Comparison of ENCODE assay signal across 8 cellular contexts in the genomic region with DNA sequence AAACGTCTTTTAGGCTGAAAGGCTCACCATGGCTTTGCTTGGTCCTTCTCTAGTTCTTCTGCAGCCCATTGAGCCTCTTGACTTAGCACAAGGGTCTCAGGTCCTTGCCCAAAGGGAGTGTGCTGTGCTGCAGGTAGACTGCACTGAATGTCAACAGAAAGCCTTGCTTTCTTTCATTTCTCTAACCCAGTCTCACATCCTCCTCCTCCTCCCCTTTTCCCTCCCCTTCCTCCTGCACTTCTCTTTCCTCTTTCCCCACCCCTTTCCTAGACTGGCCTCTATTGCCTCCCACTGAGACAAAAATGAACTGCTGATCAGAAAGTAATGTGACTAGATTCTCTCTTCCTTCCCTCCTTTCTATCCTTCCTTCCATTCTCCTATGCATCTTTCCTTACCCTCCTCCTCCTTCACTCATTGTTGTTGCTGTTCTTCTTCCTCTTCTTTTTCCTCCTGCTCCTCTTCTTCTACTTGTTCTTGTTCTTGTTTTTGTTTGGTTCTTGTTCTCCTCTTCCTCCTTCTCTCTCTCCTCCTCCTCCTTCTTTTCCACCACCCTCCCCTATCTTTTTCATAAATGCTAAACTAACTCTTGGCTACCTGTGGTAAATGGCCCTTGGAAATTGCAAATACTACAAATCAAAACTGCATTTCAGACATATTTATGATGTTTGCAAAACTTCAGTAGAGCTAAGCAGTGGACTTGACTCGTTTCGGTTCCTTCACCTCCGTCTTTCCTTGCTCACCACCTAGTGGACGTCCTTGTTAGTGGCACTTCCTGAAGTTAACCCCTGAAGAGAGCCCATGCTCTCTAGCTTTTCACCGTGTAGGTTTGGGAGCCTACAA. TPM values are rescaled to one million over a fixed set of nuclear protein-coding genes. Genes with fewer than 3 reads are reported as not detected.
DNase-seq lines count a peak whose midpoint lies in the region; ATAC-seq, FAIRE-seq and TF ChIP-seq lines count a peak whose summit lies in the region.

A gene (minus strand): TSS at position 152 of the 840 bp plus-strand sequence. CDS start 122 bp downstream, at position 30.

- DNase-seq in AG04450 (ENCODE audit: low read depth, low spot score) (peak; percentile 26), NCI-H2081 treated with DMSO at 0.1 percent for 48 hours (lab: John Stamatoyannopoulos, UW) (peak; percentile 23), breast epithelium (ENCODE audit: low spot score in 2 of 2) (peak in 1 of 2 donors; percentile 27)
- DNase-seq in stimulated activated CD4-positive, alpha-beta T cell treated with anti-CD3 and anti-CD28 coated beads, Interleukin-15, amount 100 ng/mL, for 1 hour (ENCODE audit: low read depth in 1 of 2, low spot score in 1 of 2), result peak; percentile 32 to 42

- no peak for TF ChIP-seq POLR2A in breast epithelium (IDR thresholded peaks at IDR 0.05)

- H3K4me3 ChIP-seq in AG04450 (ENCODE audit: low read depth, low read length) (peak within 1 kb of the TSS; percentile 42), breast epithelium (peak within 1 kb of the TSS in 2 of 3 donors; percentile 34 to 40)

- H3K27me3 ChIP-seq in AG04450 (ENCODE audit: control insufficient read depth, insufficient read depth, low read length) (no peaks in the 10 kb centered on the region), breast epithelium (no peaks in the 10 kb centered on the region)

- no peaks in the 10 kb centered on the region for H3K4me1 ChIP-seq in breast epithelium

- no peaks in the 10 kb centered on the region for H3K36me3 ChIP-seq in breast epithelium

- FAIRE-seq in TTC549 (lab: Jason Lieb, UNC), result peak; percentile 90
- peak; percentile 92 for FAIRE-seq in islet of Langerhans (lab: Jason Lieb, UNC)

- POLR2A ChIA-PET in AG04450 (lab: Yijun Ruan, JAX), result no interaction called here

- intact Hi-C loops in breast epithelium (cut with DNase I; ENCODE audit: low total_unique reads), result no loop called here

- no peaks in the 10 kb centered on the region for H3K9me3 ChIP-seq in AG04450 (ENCODE audit: control insufficient read depth, insufficient read depth, low read length)
- peaks cover 0 to 8% of the 10 kb centered on the region in 2 donors for H3K9me3 ChIP-seq in breast epithelium

- H3K27ac ChIP-seq in AG04450 (ENCODE audit: low read depth, low read length) (no peak within 1 kb of the TSS), breast epithelium (no peak within 1 kb of the TSS)

- CTCF ChIA-PET in AG04450 (lab: Charles Lee), result interaction anchor here (0.6 to 2.1 kb wide), 17 partner anchors 9 to 1108 kb away, joined by 3 to 15 read pairs (median 4); a partner anchor contains a TSS

- ATAC-seq in GM18511 (IDR thresholded peaks at IDR 0.05; ENCODE audit: unreplicated experiment) (peak; percentile 80), HG02973 (IDR thresholded peaks at IDR 0.05; ENCODE audit: unreplicated experiment) (peak; percentile 63)

- TF ChIP-seq CTCF in AG04450 (IDR thresholded peaks at IDR 0.05; ENCODE audit: low read depth, low read length) (peak; percentile 88), breast epithelium (IDR thresholded peaks at IDR 0.05) (peak; percentile 64 to 80 (median 80))

RNA-seq across cellular contexts. Expression of the gene that starts here (rescaled TPM):
- polyA plus RNA-seq in AG04450 (2011; rRNA removed), result 0.05 TPM in 1 of 2 replicates, not detected in the other
- not detected in 2 replicates for polyA minus RNA-seq in AG04450 (2011; rRNA and poly(A)+ RNA removed)
- total RNA-seq in breast epithelium, result 1 to 10 TPM; 1.9 to 2.3 (median 2.0) TPM

Comparison
In these comparisons a context has a peak if more than half of its experiments do, and no peak if none do; other contexts are left out.
1. Peak in DNase-seq and H3K4me3 ChIP-seq in AG04450; RNA of the gene not detected or under 1 TPM.